Comparison of ENCODE assay signal across 8 cellular contexts in the genomic region with DNA sequence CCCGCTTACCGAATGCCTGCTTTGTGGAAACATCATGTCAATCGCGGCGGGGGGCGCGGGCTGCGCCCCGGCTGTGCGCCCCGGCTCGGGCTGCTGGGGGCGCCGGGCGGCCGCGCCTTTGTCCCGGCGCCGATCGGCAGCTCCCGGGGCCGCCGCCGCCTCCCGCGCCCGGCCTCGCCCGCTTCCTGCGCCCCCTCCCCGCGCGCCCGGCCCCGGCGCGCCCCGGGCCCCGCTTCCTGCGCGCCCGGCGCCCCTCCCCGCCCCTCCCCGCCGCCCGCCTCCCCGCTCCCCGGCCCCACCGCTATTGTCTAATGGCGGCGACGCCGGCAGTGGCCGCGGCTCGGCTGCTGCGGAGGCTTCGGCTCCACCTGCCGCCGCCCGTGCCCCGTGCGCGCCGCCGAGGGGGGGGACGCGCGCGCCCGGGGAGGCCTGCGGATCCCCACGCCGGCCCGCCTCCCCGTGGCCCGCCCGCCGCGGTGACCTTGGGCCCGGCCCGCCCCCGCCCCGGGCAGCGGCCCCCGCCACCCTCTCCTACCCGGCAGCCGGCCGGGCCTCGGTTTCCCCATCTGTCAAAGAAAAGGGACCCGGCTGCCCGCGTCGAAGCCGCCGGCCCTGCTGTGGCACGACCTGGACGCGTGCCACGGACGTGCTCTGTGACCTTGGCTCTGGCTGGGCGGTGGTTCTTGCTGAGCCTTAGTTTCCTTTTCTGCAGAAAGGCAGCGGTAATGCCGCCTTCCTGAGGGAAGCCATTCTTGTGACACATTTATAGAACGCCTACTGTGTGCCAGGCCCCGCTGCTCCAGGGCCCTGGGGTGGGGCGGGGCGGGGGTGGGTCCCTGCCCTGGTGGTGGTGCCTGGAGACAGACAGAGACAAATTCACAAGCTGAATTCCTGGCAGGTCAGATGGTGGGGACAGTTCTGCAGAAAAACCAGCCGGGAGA. TPM values are rescaled to one million over a fixed set of nuclear protein-coding genes. Genes with fewer than 3 reads are reported as not detected.
DNase-seq lines count a peak whose midpoint lies in the region; ATAC-seq and TF ChIP-seq lines count a peak whose summit lies in the region.

A gene with protein sequence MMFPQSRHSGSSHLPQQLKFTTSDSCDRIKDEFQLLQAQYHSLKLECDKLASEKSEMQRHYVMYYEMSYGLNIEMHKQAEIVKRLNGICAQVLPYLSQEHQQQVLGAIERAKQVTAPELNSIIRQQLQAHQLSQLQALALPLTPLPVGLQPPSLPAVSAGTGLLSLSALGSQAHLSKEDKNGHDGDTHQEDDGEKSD (minus strand): TSS at position 331 of the 941 bp plus-strand sequence. CDS start 295 bp downstream, at position 36.

- peaks cover 24% of the 10 kb centered on the region for H3K36me3 Mint-ChIP-seq in T-cell

- 0 to 2% (median 1%) methylated on average over 5 to 97 of the region's 111 CpGs for WGBS in adrenal gland, 4 donors

- TF ChIP-seq POLR2A in adrenal gland (IDR thresholded peaks at IDR 0.05) = peak in 1 of 2 donors; percentile 58

- H3K27me3 ChIP-seq in HUES48 (ENCODE audit: control insufficient read depth, insufficient read depth, low read length) (no peaks in the 10 kb centered on the region), adrenal gland (no peaks in the 10 kb centered on the region), right atrium auricular region (no peaks in the 10 kb centered on the region)

- DNase-seq in D341Med (ENCODE audit: low spot score) = peak; percentile 90
- DNase-seq in T-cell = peak; percentile 49 to 83 (median 68)
- peak; percentile 73 to 88 (median 83) for DNase-seq in adrenal gland
- no peak for DNase-seq in right atrium auricular region (ENCODE audit: low spot score)
- DNase-seq in renal cortical epithelial cell (ENCODE audit: low read depth) = no peak

- H3K9me3 ChIP-seq in HUES48 (ENCODE audit: control insufficient read depth, insufficient read depth, low read length) = no peaks in the 10 kb centered on the region
- no peaks in the 10 kb centered on the region for H3K9me3 ChIP-seq in adrenal gland (replicated peaks in 1 of 3)
- no peaks in the 10 kb centered on the region for H3K9me3 ChIP-seq in right atrium auricular region

- H3K9ac ChIP-seq in HUES48 (ENCODE audit: low read depth, low read length) = peak within 1 kb of the TSS; percentile 51; the same call in 1 of the 2 replicates

- POLR2A ChIA-PET in T-cell (lab: Charles Lee) = interaction anchor here in 1 of 2 donors (0.6 kb wide), 2 partner anchors 9 to 26 kb away, joined by 7 to 8 read pairs; no protein-coding TSS in a partner anchor

- TF ChIP-seq CTCF in adrenal gland (IDR thresholded peaks at IDR 0.05) = no peak
- no peak for TF ChIP-seq CTCF in right atrium auricular region (IDR thresholded peaks at IDR 0.05)

- no peaks in the 10 kb centered on the region for H3K27me3 Mint-ChIP-seq in T-cell

- ATAC-seq in T-cell (replicated peaks in 1 of 4) (peak; percentile 63 to 69 (median 64)), GM19023 (IDR thresholded peaks at IDR 0.05; ENCODE audit: unreplicated experiment) (no peak), HG03159 (IDR thresholded peaks at IDR 0.05; ENCODE audit: unreplicated experiment) (no peak)

- CTCF ChIA-PET in T-cell (lab: Charles Lee) = interaction anchor here in 1 of 2 donors (0.7 to 1.2 kb wide), 2 partner anchors 111 to 112 kb away, joined by 4 to 5 read pairs; no protein-coding TSS in a partner anchor

- H3K4me3 ChIP-seq in HUES48 (ENCODE audit: low read depth, low read length) (peak within 1 kb of the TSS; percentile 77), adrenal gland (peak within 1 kb of the TSS; percentile 32 to 97 (median 72)), right atrium auricular region (peak within 1 kb of the TSS; percentile 69 to 90)

- H3K9me3 Mint-ChIP-seq in T-cell = no peaks in the 10 kb centered on the region

- intact Hi-C loops in adrenal gland (cut with DNase I) = no loop called here

- peak within 1 kb of the TSS; percentile 97 to 98 for H3K27ac Mint-ChIP-seq in T-cell

- H3K27ac ChIP-seq in HUES48 (ENCODE audit: low read depth, low read length) = peak within 1 kb of the TSS; percentile 40
- H3K27ac ChIP-seq in adrenal gland = peak within 1 kb of the TSS; percentile 85 to 100 (median 94)
- H3K27ac ChIP-seq in right atrium auricular region = peak within 1 kb of the TSS; percentile 98 to 99

- H3K36me3 ChIP-seq in HUES48 (ENCODE audit: control insufficient read depth, insufficient read depth, low read length) = peaks cover 22% of the 10 kb centered on the region
- H3K36me3 ChIP-seq in adrenal gland (replicated peaks in 1 of 2) = peaks cover 0 to 19% of the 10 kb centered on the region in 2 donors
- peaks cover 26% of the 10 kb centered on the region for H3K36me3 ChIP-seq in right atrium auricular region

- peak within 1 kb of the TSS; percentile 89 to 92 (median 91) for H3K4me3 Mint-ChIP-seq in T-cell

- H3K4me1 ChIP-seq in HUES48 (ENCODE audit: control insufficient read depth, insufficient read depth, low read length) (peaks cover 13% of the 10 kb centered on the region; the same call in 1 of the 2 replicates), adrenal gland (replicated peaks in 1 of 2) (peaks cover 31 to 46% of the 10 kb centered on the region in 2 donors), right atrium auricular region (peaks cover 0 to 48% of the 10 kb centered on the region in 2 donors)

- peaks cover 31 to 50% (median 32%) of the 10 kb centered on the region in 3 donors for H3K4me1 Mint-ChIP-seq in T-cell

RNA-seq across cellular contexts. Expression of the gene that starts here (rescaled TPM):
- total RNA-seq in T-cell (1,000 to 10,000 TPM in 3 of 5 donors, 100 to 1,000 TPM in 2; 777 to 1,202 (median 1,047) TPM), adrenal gland (100 to 1,000 TPM; 428 to 968 (median 670) TPM), right atrium auricular region (1,000 to 10,000 TPM in 1 of 2 donors, 100 to 1,000 TPM in 1; 869 to 1,050 TPM), renal cortical epithelial cell (83.2 and 170 TPM in 2 replicates)
- polyA plus RNA-seq in adrenal gland = 1,000 to 10,000 TPM in 2 of 3 donors, 100 to 1,000 TPM in 1; 237 to 2,300 (median 1,557) TPM

Comparison
In these comparisons a context has a peak if more than half of its experiments do, and no peak if none do; other contexts are left out.
1. DNase-seq: peak in D341Med (single experiment), T-cell (34 of 34) and adrenal gland (7 of 7); none in right atrium auricular region (single experiment) and renal cortical epithelial cell (single experiment).
2. H3K27ac ChIP-seq: peak in every context shown above with its lines; median percentile 98 in right atrium auricular region; 94 in adrenal gland; 40 in HUES48.
3. ATAC-seq: peak in T-cell (4 of 4); none in GM19023 (single experiment) and HG03159 (single experiment).
4. Peak in every context shown above with its lines, with median percentiles within 50 percentile points of each other: H3K4me3 ChIP-seq.